23 cellular contexts compared by ENCODE assay signal in the genomic region with DNA sequence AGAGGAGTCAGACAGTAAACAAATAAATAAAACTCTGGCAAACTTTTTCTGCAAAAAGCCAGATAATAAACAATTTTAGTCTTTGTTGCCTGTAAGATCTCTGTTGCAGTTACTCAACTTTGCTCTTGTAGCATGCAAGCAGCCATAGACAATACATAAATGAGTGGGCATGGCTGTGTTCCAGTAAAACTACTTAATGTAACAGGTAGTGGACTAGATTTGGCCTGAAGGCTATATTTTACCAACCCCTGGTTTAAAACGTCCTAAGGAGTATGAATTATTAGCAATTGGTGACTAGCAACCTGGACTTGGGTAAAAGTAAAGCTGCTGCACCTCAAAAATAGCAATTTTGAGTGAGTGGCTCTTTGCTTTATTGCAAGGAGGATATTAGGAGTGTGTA.
"Had no signal": no experiment of that assay in that cellular context is flagged by ENCODE, and none has a peak within 500 bp of the region (broad histone marks: within the 10 kb centered on the region; RNA-seq: fewer than 3 reads in every experiment).

No MANE protein-coding gene starts in this region.

- H3K27me3 ChIP-seq: hepatocyte, spleen, testis, tibial nerve, upper lobe of right lung, vagina had no signal

- H3K4me3 Mint-ChIP-seq: naive B cell; nephron; stimulated activated naive B cell treated with anti-CD40 and anti-IgM and Interleukin-4, amounts not matched to agents 10 μg/mL and 1 μg/mL and 100 μg/mL, for 72 hours; stimulated activated naive CD8-positive, alpha-beta T cell treated with anti-CD3 and anti-CD28 coated beads, Interleukin-15, amount 100 ng/mL, for 72 hours had no signal

- H3K9me3 ChIP-seq: psoas muscle, spleen, testis, tibial nerve, upper lobe of right lung, vagina had no signal

- H3K4me3 ChIP-seq: hepatocyte, lung, psoas muscle, spleen, testis, tibial nerve, upper lobe of right lung, vagina had no signal

- H3K27ac Mint-ChIP-seq: nephron; stimulated activated naive B cell treated with anti-CD40 and anti-IgM and Interleukin-4, amounts not matched to agents 10 μg/mL and 1 μg/mL and 100 μg/mL, for 72 hours; stimulated activated naive CD8-positive, alpha-beta T cell treated with anti-CD3 and anti-CD28 coated beads, Interleukin-15, amount 100 ng/mL, for 72 hours had no signal

- H3K9me3 Mint-ChIP-seq: naive B cell; nephron; stimulated activated naive B cell treated with anti-CD40 and anti-IgM and Interleukin-4, amounts not matched to agents 10 μg/mL and 1 μg/mL and 100 μg/mL, for 72 hours; stimulated activated naive CD8-positive, alpha-beta T cell treated with anti-CD3 and anti-CD28 coated beads, Interleukin-15, amount 100 ng/mL, for 72 hours had no signal

- DNase-seq: dermis blood vessel endothelial cell; erythroblast; foreskin melanocyte; head of caudate nucleus; kidney; left cardiac atrium; left ventricle myocardium superior; mesenchymal stem cell; naive B cell; psoas muscle; spleen; stimulated activated CD4-positive, alpha-beta T cell treated with anti-CD3 and anti-CD28 coated beads, Interleukin-15, amount 100 ng/mL, for 24 hours; stimulated activated CD4-positive, alpha-beta T cell treated with anti-CD3 and anti-CD28 coated beads, Interleukin-1b, Interleukin-23, amount 100 ng/mL, for 48 hours; stimulated activated CD4-positive, alpha-beta T cell treated with anti-CD3 and anti-CD28 coated beads, Interleukin-4, amount 100 ng/mL, for 4 hours; stimulated activated naive B cell treated with anti-CD40 and anti-IgM and Interleukin-4, amounts not matched to agents 10 μg/mL and 1 μg/mL and 100 μg/mL, for 72 hours; stimulated activated naive CD8-positive, alpha-beta T cell treated with anti-CD3 and anti-CD28 coated beads, Interleukin-15, amount 100 ng/mL, for 72 hours; testis; upper lobe of right lung had no signal

- H3K36me3 ChIP-seq: upper lobe of right lung, vagina had no signal

- H3K27ac ChIP-seq: hepatocyte, psoas muscle, spleen, testis, tibial nerve, upper lobe of right lung, vagina had no signal

- H3K27me3 Mint-ChIP-seq: naive B cell; stimulated activated naive B cell treated with anti-CD40 and anti-IgM and Interleukin-4, amounts not matched to agents 10 μg/mL and 1 μg/mL and 100 μg/mL, for 72 hours; stimulated activated naive CD8-positive, alpha-beta T cell treated with anti-CD3 and anti-CD28 coated beads, Interleukin-15, amount 100 ng/mL, for 72 hours had no signal

- H3K4me1 ChIP-seq: testis had no signal
